18 cellular contexts compared by ENCODE assay signal in the genomic region with DNA sequence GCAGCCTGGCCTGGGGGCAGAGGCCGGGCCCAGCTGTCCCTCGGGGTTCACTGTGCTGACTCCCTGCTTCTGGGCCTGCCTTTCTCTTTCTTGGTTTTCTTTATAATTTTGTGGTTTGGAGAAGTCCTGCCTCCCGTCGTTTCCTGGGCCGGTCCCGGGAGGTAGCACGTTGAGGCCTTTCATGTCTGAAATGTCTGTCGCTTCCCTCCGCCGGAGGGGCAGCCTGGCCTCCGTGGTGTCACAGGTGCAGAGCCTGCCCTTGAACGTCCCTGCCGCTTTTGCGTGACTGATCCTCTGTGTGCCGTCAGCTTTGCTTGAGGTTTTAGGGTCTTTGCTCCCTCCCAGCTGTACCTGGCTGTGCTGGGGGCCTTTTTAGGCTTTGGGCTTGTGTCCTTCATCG. TPM values are rescaled to one million over a fixed set of nuclear protein-coding genes. Genes with fewer than 3 reads are reported as not detected.
"Had no signal": no experiment of that assay in that cellular context is flagged by ENCODE, and none has a peak within 500 bp of the region (broad histone marks: within the 10 kb centered on the region; RNA-seq: fewer than 3 reads in every experiment).

No MANE protein-coding gene starts in this region.

- ATAC-seq: lower lobe of right lung; naive thymus-derived CD8-positive, alpha-beta T cell; stimulated activated naive B cell treated with anti-CD40 and anti-IgM and Interleukin-4, amounts not matched to agents 10 μg/mL and 1 μg/mL and 100 μg/mL, for 72 hours; upper lobe of right lung had no signal

- H3K4me3 ChIP-seq: ascending aorta, breast epithelium, coronary artery, lower lobe of right lung, sigmoid colon, spleen, thoracic aorta, upper lobe of right lung had no signal

- H3K4me1 ChIP-seq: ascending aorta, breast epithelium, lower lobe of right lung, parathyroid adenoma, sigmoid colon, spleen, upper lobe of right lung had no signal

- DNase-seq: activated B cell treated with CpG ODN at 0.5 μM for 24 hours; activated CD4-positive, alpha-beta T cell treated with anti-CD3 and anti-CD28 coated beads for 4 hours; activated naive CD4-positive, alpha-beta T cell treated with Interleukin-2 at 50 U/mL for 16 hours; erythroblast; foreskin melanocyte; lower lobe of right lung; sigmoid colon; spleen; stimulated activated CD4-positive, alpha-beta T cell treated with anti-CD3 and anti-CD28 coated beads, Interleukin-4, amount 100 ng/mL, for 4 hours; stimulated activated naive B cell treated with anti-CD40 and anti-IgM and Interleukin-4, amounts not matched to agents 10 μg/mL and 1 μg/mL and 100 μg/mL, for 72 hours; upper lobe of right lung had no signal

- H3K9me3 Mint-ChIP-seq: activated B cell treated with CpG ODN at 0.5 μM for 24 hours; naive thymus-derived CD8-positive, alpha-beta T cell; stimulated activated naive B cell treated with anti-CD40 and anti-IgM and Interleukin-4, amounts not matched to agents 10 μg/mL and 1 μg/mL and 100 μg/mL, for 72 hours had no signal

- H3K36me3 ChIP-seq: breast epithelium had no signal

- H3K27me3 Mint-ChIP-seq: activated B cell treated with CpG ODN at 0.5 μM for 24 hours; naive thymus-derived CD8-positive, alpha-beta T cell; stimulated activated naive B cell treated with anti-CD40 and anti-IgM and Interleukin-4, amounts not matched to agents 10 μg/mL and 1 μg/mL and 100 μg/mL, for 72 hours had no signal

- H3K27ac Mint-ChIP-seq: activated B cell treated with CpG ODN at 0.5 μM for 24 hours; stimulated activated naive B cell treated with anti-CD40 and anti-IgM and Interleukin-4, amounts not matched to agents 10 μg/mL and 1 μg/mL and 100 μg/mL, for 72 hours had no signal

- H3K4me1 Mint-ChIP-seq: activated B cell treated with CpG ODN at 0.5 μM for 24 hours had no signal

- H3K9ac ChIP-seq: parathyroid adenoma had no signal

- H2AFZ ChIP-seq: parathyroid adenoma had no signal

- H3K27me3 ChIP-seq: ascending aorta, breast epithelium, sigmoid colon, spleen, upper lobe of right lung had no signal

- H3K4me3 Mint-ChIP-seq: activated B cell treated with CpG ODN at 0.5 μM for 24 hours; stimulated activated naive B cell treated with anti-CD40 and anti-IgM and Interleukin-4, amounts not matched to agents 10 μg/mL and 1 μg/mL and 100 μg/mL, for 72 hours had no signal

- H3K9me3 ChIP-seq: ascending aorta, breast epithelium, lower lobe of right lung, sigmoid colon, spleen, thoracic aorta, upper lobe of right lung had no signal

- H3K27ac ChIP-seq: ascending aorta, breast epithelium, coronary artery, lower lobe of right lung, parathyroid adenoma, sigmoid colon, spleen, thoracic aorta, upper lobe of right lung had no signal

RNA-seq across cellular contexts. Expression of a gene that starts 28.7 kb away (rescaled TPM):
- total RNA-seq: ascending aorta; lower lobe of right lung; mesenteric fat pad; naive thymus-derived CD8-positive, alpha-beta T cell; sigmoid colon; thoracic aorta; upper lobe of right lung had no signal
- polyA plus RNA-seq: naive thymus-derived CD8-positive, alpha-beta T cell had no signal

RNA-seq across cellular contexts. Expression of a gene that starts 44.8 kb away (rescaled TPM):
- total RNA-seq: ascending aorta; naive thymus-derived CD8-positive, alpha-beta T cell had no signal
